ENCODE assay signal across 25 cellular contexts in the genomic region with DNA sequence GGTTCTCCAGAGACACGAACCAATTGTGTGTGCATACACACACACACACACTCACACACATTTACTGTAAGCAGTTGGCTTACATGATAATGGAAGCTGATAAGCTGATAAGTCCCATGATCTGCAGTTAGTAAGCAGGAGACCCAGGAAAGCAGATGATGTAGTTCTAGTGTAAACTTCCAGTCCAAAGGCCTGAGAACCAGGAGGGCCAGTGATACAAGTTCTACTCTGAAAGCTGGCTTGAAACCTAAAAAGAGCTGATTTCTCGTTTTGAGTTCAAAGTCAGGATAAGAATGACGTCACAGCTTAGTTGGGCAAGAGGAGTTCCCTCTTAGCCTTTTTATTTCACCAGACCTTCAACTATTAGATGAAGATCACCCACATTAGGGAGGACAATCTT.
DNase-seq lines count a peak whose midpoint lies in the region; ATAC-seq, FAIRE-seq and TF ChIP-seq lines count a peak whose summit lies in the region.
"Had no signal": no experiment of that assay in that cellular context is flagged by ENCODE, and none has a peak within 500 bp of the region (broad histone marks: within the 10 kb centered on the region; RNA-seq: fewer than 3 reads in every experiment).

No MANE protein-coding gene starts in this region.

- H3K4me3 Mint-ChIP-seq in CD8-positive, alpha-beta memory T cell: no peak overlapping the region
- no peak overlapping the region for H3K4me3 Mint-ChIP-seq in neural progenitor cell
- H3K4me3 Mint-ChIP-seq: CD4-positive, CD25-positive, alpha-beta regulatory T cell; T-helper 17 cell had no signal

- no peak overlapping the region for H3K4me3 ChIP-seq in PC-3 (ENCODE audit: low read length)
- no peak overlapping the region for H3K4me3 ChIP-seq in H1 (ENCODE audit: extremely low read depth in 1 of 4, insufficient read depth in 2 of 4, low read depth in 3 of 4, low read length in 4 of 4)
- no peak overlapping the region for H3K4me3 ChIP-seq in mesendoderm (ENCODE audit: low read length)
- no peak overlapping the region for H3K4me3 ChIP-seq in CD8-positive, alpha-beta memory T cell (ENCODE audit: low read length)
- no peak overlapping the region for H3K4me3 ChIP-seq in neural progenitor cell
- H3K4me3 ChIP-seq: BLaER1, SK-N-MC had no signal

- no peaks in the 10 kb centered on the region for H3K27me3 ChIP-seq in PC-3 (ENCODE audit: low read length)
- H3K27me3 ChIP-seq in H1 (replicated peaks in 1 of 4; ENCODE audit: control insufficient read depth in 3 of 4, extremely low read depth in 1 of 4, insufficient read depth in 3 of 4, low read length in 3 of 4): peaks cover 0 to 1% (median 0%) of the 10 kb centered on the region in 4 experiments; a peak in 1 of 7 replicates
- H3K27me3 ChIP-seq in mesendoderm (ENCODE audit: insufficient read depth, low read length, poor library complexity): no peaks in the 10 kb centered on the region
- no peaks in the 10 kb centered on the region for H3K27me3 ChIP-seq in CD8-positive, alpha-beta memory T cell (ENCODE audit: insufficient read depth, low read length, poor library complexity, severe bottlenecking)
- H3K27me3 ChIP-seq in neural progenitor cell: no peaks in the 10 kb centered on the region
- H3K27me3 ChIP-seq: BLaER1 had no signal

- peak overlapping the region; percentile 31 for H3K4me2 ChIP-seq in PC-3 (ENCODE audit: low read length)
- H3K4me2 ChIP-seq in H1 (ENCODE audit: insufficient read depth in 1 of 2, low read depth in 2 of 2, low read length in 2 of 2): no peak overlapping the region
- no peak overlapping the region for H3K4me2 ChIP-seq in mesendoderm (ENCODE audit: low read length)
- H3K4me2 ChIP-seq in neural progenitor cell: no peak overlapping the region
- H3K4me2 ChIP-seq: BLaER1 had no signal

- no peak overlapping the region for H3K14ac ChIP-seq in H1 (ENCODE audit: insufficient read length)

- H2AFZ ChIP-seq in PC-3 (ENCODE audit: low read length) (no peak overlapping the region), H1 (ENCODE audit: low read length) (0 out of 2 replicates have a peak overlapping the region, but pooled peaks have one; percentile 27), neural progenitor cell (replicated peaks) (no peak overlapping the region)

- no peak for ATAC-seq in PC-3
- ATAC-seq in GM21723 (IDR thresholded peaks at IDR 0.05; ENCODE audit: unreplicated experiment): no peak
- ATAC-seq: T-helper 17 cell had no signal

- no peak overlapping the region for H4K5ac ChIP-seq in H1 (ENCODE audit: insufficient read length, low read depth, low read length)
- no peak overlapping the region for H4K5ac ChIP-seq in mesendoderm (ENCODE audit: low read length)

- peaks cover 0 to 1% of the 10 kb centered on the region in 2 donors for H3K27me3 Mint-ChIP-seq in CD8-positive, alpha-beta memory T cell
- no peaks in the 10 kb centered on the region for H3K27me3 Mint-ChIP-seq in neural progenitor cell (ENCODE audit: insufficient read depth, low read depth)
- H3K27me3 Mint-ChIP-seq: CD4-positive, CD25-positive, alpha-beta regulatory T cell; T-helper 17 cell had no signal

- H3K18ac ChIP-seq in H1 (ENCODE audit: extremely low read depth, low read length): no peak overlapping the region
- H3K18ac ChIP-seq in mesendoderm (ENCODE audit: low read length): no peak overlapping the region

- no peak for TF ChIP-seq CTCF in PC-3 (conservative IDR thresholded peaks at IDR 0.05; ENCODE audit: low read depth, low read length)
- no peak for TF ChIP-seq CTCF in H1 (IDR thresholded peaks at IDR 0.05; ENCODE audit: control extremely low read depth in 1 of 3, insufficient read depth in 1 of 3, low read depth in 1 of 3, low read length in 3 of 3)
- TF ChIP-seq CTCF in neural progenitor cell (IDR thresholded peaks at IDR 0.05): no peak

- H2BK120ac ChIP-seq in H1 (replicated peaks; ENCODE audit: low read depth, low read length) (no peak overlapping the region), mesendoderm (ENCODE audit: low read depth, low read length) (no peak overlapping the region)

- H3K23me2 ChIP-seq in H1 (ENCODE audit: low read depth, low read length): no peaks in the 10 kb centered on the region

- H3K27ac Mint-ChIP-seq in CD8-positive, alpha-beta memory T cell: no peak overlapping the region
- H3K27ac Mint-ChIP-seq in neural progenitor cell: no peak overlapping the region
- H3K27ac Mint-ChIP-seq: CD4-positive, CD25-positive, alpha-beta regulatory T cell; T-helper 17 cell had no signal

- CTCF ChIA-PET in PC-3 (lab: Charles Lee): interaction anchor here (0.9 kb wide), 1 partner anchor 106 kb away, joined by 4 read pairs; no protein-coding TSS in a partner anchor
- CTCF ChIA-PET in H1 (lab: Charles Lee; ENCODE audit: partially characterized antibody): interaction anchor here (1.0 kb wide), 1 partner anchor 16 kb away, joined by 3 read pairs; no protein-coding TSS in a partner anchor
- CTCF ChIA-PET in CD8-positive, alpha-beta memory T cell (lab: Charles Lee): no interaction called here

- POLR2A ChIA-PET in PC-3 (lab: Charles Lee; ENCODE audit: unreplicated experiment) (no interaction called here), H1 (lab: Charles Lee; ENCODE audit: partially characterized antibody) (no interaction called here)
- POLR2A ChIA-PET in CD8-positive, alpha-beta memory T cell (lab: Charles Lee): no interaction called here

- no peak overlapping the region for H4K91ac ChIP-seq in H1 (replicated peaks; ENCODE audit: insufficient read length, low read length)

- H3F3A ChIP-seq in PC-3 (ENCODE audit: low read length, unreplicated experiment) (no peaks in the 10 kb centered on the region), neural progenitor cell (ENCODE audit: low read depth) (no peaks in the 10 kb centered on the region)

- no peak overlapping the region for H2AK5ac ChIP-seq in H1 (ENCODE audit: low read depth, low read length)
- H2AK5ac ChIP-seq in mesendoderm (ENCODE audit: low read length): no peak overlapping the region

- H4K8ac ChIP-seq in H1 (ENCODE audit: extremely low read depth, insufficient read depth, low read length) (no peak overlapping the region), mesendoderm (ENCODE audit: low read depth, low read length) (no peak overlapping the region)

- H2BK20ac ChIP-seq in H1 (ENCODE audit: low read length): no peak overlapping the region

- TF ChIP-seq EP300 in H1 (IDR thresholded peaks at IDR 0.05; ENCODE audit: borderline replicate concordance in 1 of 2, low read depth in 2 of 2, low read length in 2 of 2): no peak

- no peak overlapping the region for H2BK12ac ChIP-seq in H1 (ENCODE audit: low read depth, low read length)

- intact Hi-C loops in PC-3 (cut with micrococcal nuclease): loop anchor here (5.0 to 10.0 kb wide), 4 partner anchors 66 to 941 kb away; no protein-coding TSS in a partner anchor

- no peaks in the 10 kb centered on the region for H3K9me2 ChIP-seq in PC-3 (replicated peaks; ENCODE audit: low read length)

- H3K36me3 Mint-ChIP-seq in CD8-positive, alpha-beta memory T cell: no peaks in the 10 kb centered on the region
- no peaks in the 10 kb centered on the region for H3K36me3 Mint-ChIP-seq in neural progenitor cell
- H3K36me3 Mint-ChIP-seq: CD4-positive, CD25-positive, alpha-beta regulatory T cell had no signal

- H3K79me1 ChIP-seq in H1 (ENCODE audit: low read depth, low read length) (no peaks in the 10 kb centered on the region), mesendoderm (ENCODE audit: low read length) (no peaks in the 10 kb centered on the region)

- H3K56ac ChIP-seq in H1 (replicated peaks; ENCODE audit: insufficient read length, low read depth, low read length) (no peak overlapping the region), mesendoderm (ENCODE audit: low read length) (no peak overlapping the region)

- peaks cover 0 to 6% (median 4%) of the 10 kb centered on the region in 5 donors for H3K9me3 Mint-ChIP-seq in CD8-positive, alpha-beta memory T cell
- no peaks in the 10 kb centered on the region for H3K9me3 Mint-ChIP-seq in neural progenitor cell

- H4K20me1 ChIP-seq in PC-3 (ENCODE audit: low read length) (no peaks in the 10 kb centered on the region), H1 (replicated peaks in 1 of 2; ENCODE audit: control insufficient read depth in 1 of 2, insufficient read depth in 2 of 2, low read length in 2 of 2) (no peaks in the 10 kb centered on the region), neural progenitor cell (ENCODE audit: low read depth) (no peaks in the 10 kb centered on the region)
- H4K20me1 ChIP-seq: BLaER1 had no signal

- no peaks in the 10 kb centered on the region for H3K4me1 Mint-ChIP-seq in CD8-positive, alpha-beta memory T cell
- H3K4me1 Mint-ChIP-seq in neural progenitor cell: peaks cover 16% of the 10 kb centered on the region
- H3K4me1 Mint-ChIP-seq: CD4-positive, CD25-positive, alpha-beta regulatory T cell; T-helper 17 cell had no signal

- H3K4me1 ChIP-seq in PC-3 (ENCODE audit: insufficient read depth, low read length) (peaks cover 20% of the 10 kb centered on the region), H1 (replicated peaks in 1 of 4; ENCODE audit: control insufficient read depth in 3 of 4, insufficient read depth in 4 of 4, low read length in 3 of 4) (no peaks in the 10 kb centered on the region; a peak in 1 of 7 replicates), mesendoderm (ENCODE audit: control insufficient read depth, low read depth, low read length) (no peaks in the 10 kb centered on the region), neural progenitor cell (peaks cover 13% of the 10 kb centered on the region)
- no peaks in the 10 kb centered on the region for H3K4me1 ChIP-seq in CD8-positive, alpha-beta memory T cell (ENCODE audit: insufficient read depth, low read length)
- H3K4me1 ChIP-seq: BLaER1 had no signal

- H3K9ac ChIP-seq in PC-3 (ENCODE audit: low read length) (peak overlapping the region; percentile 50; the same call in 1 of the 2 replicates), H1 (replicated peaks in 1 of 4; ENCODE audit: extremely low read depth in 1 of 4, low read depth in 3 of 4, low read length in 3 of 4) (no peak overlapping the region), mesendoderm (ENCODE audit: low read length) (no peak overlapping the region), neural progenitor cell (no peak overlapping the region)
- H3K9ac ChIP-seq: BLaER1 had no signal

- H3K27ac ChIP-seq in PC-3 (ENCODE audit: low read length) (peak overlapping the region; percentile 90), H1 (ENCODE audit: low read depth, low read length) (no peak overlapping the region), mesendoderm (ENCODE audit: low read depth, low read length) (no peak overlapping the region), neural progenitor cell (no peak overlapping the region)
- H3K27ac ChIP-seq in CD8-positive, alpha-beta memory T cell (ENCODE audit: low read depth, low read length): no peak overlapping the region
- H3K27ac ChIP-seq: BLaER1, SK-N-MC had no signal

- H3K36me3 ChIP-seq in PC-3 (ENCODE audit: low read depth, low read length) (no peaks in the 10 kb centered on the region), H1 (ENCODE audit: control insufficient read depth in 2 of 4, insufficient read depth in 4 of 4, low read length in 3 of 4) (no peaks in the 10 kb centered on the region), mesendoderm (ENCODE audit: control insufficient read depth, insufficient read depth, low read length) (no peaks in the 10 kb centered on the region), neural progenitor cell (no peaks in the 10 kb centered on the region)
- H3K36me3 ChIP-seq in CD8-positive, alpha-beta memory T cell (ENCODE audit: insufficient read depth, low read length): no peaks in the 10 kb centered on the region
- H3K36me3 ChIP-seq: BLaER1 had no signal

- TF ChIP-seq RAD21 in H1 (IDR thresholded peaks at IDR 0.05 in 1 of 2, conservative IDR thresholded peaks at IDR 0.05 in 1 of 2; ENCODE audit: low read depth in 2 of 2, low read length in 2 of 2): no peak

- no peak for FAIRE-seq in H1 (lab: Jason Lieb, UNC)
- FAIRE-seq: A204.1, GM12891, RCC 7860 had no signal

- peak; percentile 92 for DNase-seq in NCI-H748 (lab: John Stamatoyannopoulos, UW; ENCODE audit: unreplicated experiment)
- no peak for DNase-seq in NCI-H748 treated with DMSO at 0.1 percent for 48 hours (lab: John Stamatoyannopoulos, UW)
- no peak for DNase-seq in PC-3
- no peak for DNase-seq in H1 (ENCODE audit: low read depth in 1 of 2, low spot score in 2 of 2)
- peak; percentile 60 for DNase-seq in mesendoderm
- no peak for DNase-seq in CD8-positive, alpha-beta memory T cell
- no peak for DNase-seq in neural progenitor cell (ENCODE audit: low spot score)
- DNase-seq: CD4-positive, CD25-positive, alpha-beta regulatory T cell; DMS79; EL; GDM1; MV-4-11; NCI-H1105; NCI-H1436 treated with DMSO at 0.1 percent for 48 hours; NCI-H2029; NCI-H774; OCI-M1; SIG-M5; T-helper 17 cell had no signal

- TF ChIP-seq POLR2A in H1 (IDR thresholded peaks at IDR 0.05; ENCODE audit: control extremely low read depth in 1 of 2, low read depth in 2 of 2, low read length in 2 of 2): no peak

- H2BK15ac ChIP-seq in H1 (ENCODE audit: low read length): no peak overlapping the region
- no peak overlapping the region for H2BK15ac ChIP-seq in mesendoderm (replicated peaks; ENCODE audit: low read depth)

- no peak overlapping the region for H2BK5ac ChIP-seq in H1 (ENCODE audit: low read depth, low read length)
- no peak overlapping the region for H2BK5ac ChIP-seq in mesendoderm (ENCODE audit: low read length)

- H3K9me3 ChIP-seq in PC-3 (ENCODE audit: low read length): no peaks in the 10 kb centered on the region
- H3K9me3 ChIP-seq in H1 (ENCODE audit: insufficient read depth in 2 of 2, low read depth in 1 of 2, low read length in 1 of 2): no peaks in the 10 kb centered on the region
- H3K9me3 ChIP-seq in CD8-positive, alpha-beta memory T cell (ENCODE audit: low read length): no peaks in the 10 kb centered on the region
- H3K9me3 ChIP-seq in neural progenitor cell (ENCODE audit: low read depth): no peaks in the 10 kb centered on the region
- H3K9me3 ChIP-seq: BLaER1 had no signal

- H3K23ac ChIP-seq in H1 (ENCODE audit: insufficient read length) (no peak overlapping the region), mesendoderm (ENCODE audit: low read length) (no peak overlapping the region)

- H3K4ac ChIP-seq in H1 (replicated peaks; ENCODE audit: insufficient read length, low read depth, low read length) (no peak overlapping the region), mesendoderm (ENCODE audit: low read depth, low read length) (no peak overlapping the region)

- WGBS in H1 (ENCODE audit: extremely low coverage in 1 of 2, insufficient coverage in 1 of 2, insufficient read length in 1 of 2, insufficient replicate concordance in 2 of 2, low coverage in 1 of 2, low lambda C conversion rate in 2 of 2, missing lambda C conversion rate in 1 of 2), 2 experiments: 87% methylated on average over 3 of the region's 3 CpGs; no CpG with 5 or more reads in 1 of the 2 experiments
- WGBS in mesendoderm (ENCODE audit: extremely low coverage, insufficient coverage, low lambda C conversion rate): no CpG with 5 or more reads among the region's 3 CpGs

- H3K79me2 ChIP-seq in PC-3 (ENCODE audit: low read length) (no peaks in the 10 kb centered on the region), H1 (ENCODE audit: control insufficient read depth in 1 of 2, insufficient read depth in 2 of 2, low read length in 2 of 2) (no peaks in the 10 kb centered on the region), mesendoderm (ENCODE audit: control insufficient read depth, insufficient read depth, low read length) (no peaks in the 10 kb centered on the region), neural progenitor cell (ENCODE audit: low read depth) (no peaks in the 10 kb centered on the region)

- BruUV-seq in PC-3 (replicated peaks; lab: Mats Ljungman, UMichigan): no TSS peak

Comparison
In these comparisons a context has a peak if more than half of its experiments do, and no peak if none do; other contexts are left out.
1. DNase-seq: peak in NCI-H748 (single experiment) and mesendoderm (single experiment); none in NCI-H748 treated with DMSO at 0.1 percent for 48 hours (single experiment), PC-3 (single experiment), H1 (0 of 2), CD8-positive, alpha-beta memory T cell (0 of 5) and neural progenitor cell (single experiment).